Comparison of ENCODE assay signal across 1 cellular context in the genomic region with DNA sequence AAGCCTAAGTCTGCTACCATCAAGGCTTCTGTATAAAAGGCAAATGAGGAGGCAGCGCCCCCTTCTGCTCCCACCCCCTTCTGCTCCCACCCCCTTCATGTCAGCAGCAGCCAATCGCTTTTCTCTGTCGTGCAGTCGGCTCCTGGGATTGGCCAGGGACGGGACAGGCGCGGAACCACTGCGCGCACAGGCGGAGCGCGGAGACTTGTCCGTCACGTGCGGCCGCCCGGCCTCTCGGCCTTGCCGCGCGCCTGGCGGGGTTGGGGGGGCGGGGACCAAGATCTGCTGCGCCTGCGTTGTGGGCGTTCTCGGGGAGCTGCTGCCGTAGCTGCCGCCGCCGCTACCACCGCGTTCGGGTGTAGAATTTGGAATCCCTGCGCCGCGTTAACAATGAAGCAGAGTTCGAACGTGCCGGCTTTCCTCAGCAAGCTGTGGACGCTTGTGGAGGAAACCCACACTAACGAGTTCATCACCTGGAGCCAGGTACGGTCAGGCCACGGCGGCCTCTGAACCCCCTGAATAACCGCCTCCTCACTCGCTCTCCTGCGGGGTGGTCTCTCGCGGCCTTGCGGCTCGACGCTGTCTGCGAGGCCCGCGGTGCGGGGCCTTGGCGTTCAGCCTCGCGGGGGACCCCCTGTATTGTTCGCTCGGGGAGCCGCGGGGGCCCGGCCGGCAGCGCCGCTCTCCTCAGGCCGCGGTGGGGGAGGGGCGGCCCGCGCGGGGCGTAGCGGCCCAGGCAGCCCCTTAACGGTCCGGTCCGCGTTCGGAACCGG.
TF ChIP-seq lines count a peak whose summit lies in the region.

A gene with protein sequence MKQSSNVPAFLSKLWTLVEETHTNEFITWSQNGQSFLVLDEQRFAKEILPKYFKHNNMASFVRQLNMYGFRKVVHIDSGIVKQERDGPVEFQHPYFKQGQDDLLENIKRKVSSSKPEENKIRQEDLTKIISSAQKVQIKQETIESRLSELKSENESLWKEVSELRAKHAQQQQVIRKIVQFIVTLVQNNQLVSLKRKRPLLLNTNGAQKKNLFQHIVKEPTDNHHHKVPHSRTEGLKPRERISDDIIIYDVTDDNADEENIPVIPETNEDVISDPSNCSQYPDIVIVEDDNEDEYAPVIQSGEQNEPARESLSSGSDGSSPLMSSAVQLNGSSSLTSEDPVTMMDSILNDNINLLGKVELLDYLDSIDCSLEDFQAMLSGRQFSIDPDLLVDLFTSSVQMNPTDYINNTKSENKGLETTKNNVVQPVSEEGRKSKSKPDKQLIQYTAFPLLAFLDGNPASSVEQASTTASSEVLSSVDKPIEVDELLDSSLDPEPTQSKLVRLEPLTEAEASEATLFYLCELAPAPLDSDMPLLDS (plus strand): TSS at position 305 of the 773 bp plus-strand sequence. CDS start 86 bp downstream, at position 391.

TF ChIP-seq in K562, 482 proteins besides CTCF, POLR2A, EP300 and RAD21 (continued from another document and continues in another):
- TF ChIP-seq SIX5 (IDR thresholded peaks at IDR 0.05; ENCODE audit: borderline replicate concordance in 1 of 2, insufficient read depth in 1 of 2, low read depth in 1 of 2, low read length in 2 of 2) (no peak), HMG20A (CRISPR knock-in tag; conservative IDR thresholded peaks at IDR 0.05) (no peak), NFIX (CRISPR knock-in tag; IDR thresholded peaks at IDR 0.05; ENCODE audit: low read depth) (no peak), ZNF589 (CRISPR knock-in tag; IDR thresholded peaks at IDR 0.05; ENCODE audit: low read depth) (no peak), NFXL1 (CRISPR knock-in tag; IDR thresholded peaks at IDR 0.05) (no peak), ZC3H11A (IDR thresholded peaks at IDR 0.05; ENCODE audit: low read depth, low read length) (no peak), GABPB1 (CRISPR knock-in tag; IDR thresholded peaks at IDR 0.05) (no peak), SMAD2 (IDR thresholded peaks at IDR 0.05; ENCODE audit: low read depth, low read length) (no peak), SREBF2 (CRISPR knock-in tag; IDR thresholded peaks at IDR 0.05) (no peak), RBM34 (IDR thresholded peaks at IDR 0.05; ENCODE audit: borderline replicate concordance, insufficient read depth, low read length) (no peak), MTF1 (CRISPR knock-in tag; IDR thresholded peaks at IDR 0.05; ENCODE audit: borderline replicate concordance) (no peak), ZNF239 (CRISPR knock-in tag; IDR thresholded peaks at IDR 0.05) (no peak), CHCHD3 (CRISPR knock-in tag; IDR thresholded peaks at IDR 0.05) (no peak), TEAD4 (IDR thresholded peaks at IDR 0.05; ENCODE audit: low read length) (no peak), TEAD4 (CRISPR knock-in tag; IDR thresholded peaks at IDR 0.05; ENCODE audit: borderline replicate concordance) (no peak), ZNF232 (CRISPR knock-in tag; IDR thresholded peaks at IDR 0.05) (no peak), SAFB (IDR thresholded peaks at IDR 0.05; ENCODE audit: borderline replicate concordance, low read depth, low read length) (no peak), HEY1 (CRISPR knock-in tag; IDR thresholded peaks at IDR 0.05; ENCODE audit: borderline replicate concordance) (no peak), ZNF766 (CRISPR knock-in tag; conservative IDR thresholded peaks at IDR 0.05) (no peak), KAT7 (CRISPR knock-in tag; IDR thresholded peaks at IDR 0.05; ENCODE audit: borderline replicate concordance) (no peak), TEAD2 (tag; IDR thresholded peaks at IDR 0.05) (no peak), MAZ (CRISPR knock-in tag; conservative IDR thresholded peaks at IDR 0.05 in 1 of 2, IDR thresholded peaks at IDR 0.05 in 1 of 2) (peak; percentile 18 to 21; a peak in 1 of 4 replicates), ILK (tag; IDR thresholded peaks at IDR 0.05; ENCODE audit: borderline replicate concordance, low read depth) (no peak), JUNB (CRISPR knock-in tag; conservative IDR thresholded peaks at IDR 0.05) (no peak), BCL6 (CRISPR knock-in tag; IDR thresholded peaks at IDR 0.05) (no peak), DPF2 (IDR thresholded peaks at IDR 0.05) (no peak), SIN3A (IDR thresholded peaks at IDR 0.05; ENCODE audit: borderline replicate concordance in 2 of 2, control insufficient read depth in 1 of 2, low read depth in 2 of 2, low read length in 2 of 2) (no peak), STAT5B (CRISPR knock-in tag; IDR thresholded peaks at IDR 0.05) (no peak), JUN (IDR thresholded peaks at IDR 0.05; ENCODE audit: borderline replicate concordance, low read depth, low read length) (no peak; the same call in 1 of the 2 replicates), JUN (CRISPR knock-in tag; IDR thresholded peaks at IDR 0.05; ENCODE audit: borderline replicate concordance) (peak; percentile 85), FOXP1 (CRISPR knock-in tag; IDR thresholded peaks at IDR 0.05) (peak; percentile 92; the same call in 1 of the 2 replicates), CBX5 (IDR thresholded peaks at IDR 0.05; ENCODE audit: borderline replicate concordance, low read depth) (no peak), CEBPB (tag; IDR thresholded peaks at IDR 0.05) (no peak), TCF7L2 (IDR thresholded peaks at IDR 0.05; ENCODE audit: low read depth, low read length) (no peak), OTX1 (CRISPR knock-in tag; IDR thresholded peaks at IDR 0.05) (no peak), ZFX (CRISPR knock-in tag; IDR thresholded peaks at IDR 0.05) (peak; percentile 82), LEF1 (IDR thresholded peaks at IDR 0.05) (no peak), KDM1A (IDR thresholded peaks at IDR 0.05) (no peak), KLF13 (tag; IDR thresholded peaks at IDR 0.05; ENCODE audit: borderline replicate concordance, low read depth) (no peak), RBM14 (IDR thresholded peaks at IDR 0.05; ENCODE audit: borderline replicate concordance, insufficient read depth, low read depth, low read length) (no peak), MTA2 (IDR thresholded peaks at IDR 0.05; ENCODE audit: low read depth) (no peak)
- TF ChIP-seq, protein P1, sequence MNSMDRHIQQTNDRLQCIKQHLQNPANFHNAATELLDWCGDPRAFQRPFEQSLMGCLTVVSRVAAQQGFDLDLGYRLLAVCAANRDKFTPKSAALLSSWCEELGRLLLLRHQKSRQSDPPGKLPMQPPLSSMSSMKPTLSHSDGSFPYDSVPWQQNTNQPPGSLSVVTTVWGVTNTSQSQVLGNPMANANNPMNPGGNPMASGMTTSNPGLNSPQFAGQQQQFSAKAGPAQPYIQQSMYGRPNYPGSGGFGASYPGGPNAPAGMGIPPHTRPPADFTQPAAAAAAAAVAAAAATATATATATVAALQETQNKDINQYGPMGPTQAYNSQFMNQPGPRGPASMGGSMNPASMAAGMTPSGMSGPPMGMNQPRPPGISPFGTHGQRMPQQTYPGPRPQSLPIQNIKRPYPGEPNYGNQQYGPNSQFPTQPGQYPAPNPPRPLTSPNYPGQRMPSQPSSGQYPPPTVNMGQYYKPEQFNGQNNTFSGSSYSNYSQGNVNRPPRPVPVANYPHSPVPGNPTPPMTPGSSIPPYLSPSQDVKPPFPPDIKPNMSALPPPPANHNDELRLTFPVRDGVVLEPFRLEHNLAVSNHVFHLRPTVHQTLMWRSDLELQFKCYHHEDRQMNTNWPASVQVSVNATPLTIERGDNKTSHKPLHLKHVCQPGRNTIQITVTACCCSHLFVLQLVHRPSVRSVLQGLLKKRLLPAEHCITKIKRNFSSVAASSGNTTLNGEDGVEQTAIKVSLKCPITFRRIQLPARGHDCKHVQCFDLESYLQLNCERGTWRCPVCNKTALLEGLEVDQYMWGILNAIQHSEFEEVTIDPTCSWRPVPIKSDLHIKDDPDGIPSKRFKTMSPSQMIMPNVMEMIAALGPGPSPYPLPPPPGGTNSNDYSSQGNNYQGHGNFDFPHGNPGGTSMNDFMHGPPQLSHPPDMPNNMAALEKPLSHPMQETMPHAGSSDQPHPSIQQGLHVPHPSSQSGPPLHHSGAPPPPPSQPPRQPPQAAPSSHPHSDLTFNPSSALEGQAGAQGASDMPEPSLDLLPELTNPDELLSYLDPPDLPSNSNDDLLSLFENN (IDR thresholded peaks at IDR 0.05; ENCODE audit: low read depth in 2 of 2, low read length in 2 of 2) = 0 out of 4 replicates have a peak, but pooled peaks of 1 of the 2 experiments have one; percentile 48
- TF ChIP-seq, protein P2, sequence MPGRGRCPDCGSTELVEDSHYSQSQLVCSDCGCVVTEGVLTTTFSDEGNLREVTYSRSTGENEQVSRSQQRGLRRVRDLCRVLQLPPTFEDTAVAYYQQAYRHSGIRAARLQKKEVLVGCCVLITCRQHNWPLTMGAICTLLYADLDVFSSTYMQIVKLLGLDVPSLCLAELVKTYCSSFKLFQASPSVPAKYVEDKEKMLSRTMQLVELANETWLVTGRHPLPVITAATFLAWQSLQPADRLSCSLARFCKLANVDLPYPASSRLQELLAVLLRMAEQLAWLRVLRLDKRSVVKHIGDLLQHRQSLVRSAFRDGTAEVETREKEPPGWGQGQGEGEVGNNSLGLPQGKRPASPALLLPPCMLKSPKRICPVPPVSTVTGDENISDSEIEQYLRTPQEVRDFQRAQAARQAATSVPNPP (IDR thresholded peaks at IDR 0.05; ENCODE audit: borderline replicate concordance, insufficient read depth, insufficient read length) = no peak
- TF ChIP-seq, protein P3, sequence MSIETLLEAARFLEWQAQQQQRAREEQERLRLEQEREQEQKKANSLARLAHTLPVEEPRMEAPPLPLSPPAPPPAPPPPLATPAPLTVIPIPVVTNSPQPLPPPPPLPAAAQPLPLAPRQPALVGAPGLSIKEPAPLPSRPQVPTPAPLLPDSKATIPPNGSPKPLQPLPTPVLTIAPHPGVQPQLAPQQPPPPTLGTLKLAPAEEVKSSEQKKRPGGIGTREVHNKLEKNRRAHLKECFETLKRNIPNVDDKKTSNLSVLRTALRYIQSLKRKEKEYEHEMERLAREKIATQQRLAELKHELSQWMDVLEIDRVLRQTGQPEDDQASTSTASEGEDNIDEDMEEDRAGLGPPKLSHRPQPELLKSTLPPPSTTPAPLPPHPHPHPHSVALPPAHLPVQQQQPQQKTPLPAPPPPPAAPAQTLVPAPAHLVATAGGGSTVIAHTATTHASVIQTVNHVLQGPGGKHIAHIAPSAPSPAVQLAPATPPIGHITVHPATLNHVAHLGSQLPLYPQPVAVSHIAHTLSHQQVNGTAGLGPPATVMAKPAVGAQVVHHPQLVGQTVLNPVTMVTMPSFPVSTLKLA (conservative IDR thresholded peaks at IDR 0.05) = peak; percentile 75 to 81; a peak in 3 of 4 replicates
- TF ChIP-seq, protein P4, sequence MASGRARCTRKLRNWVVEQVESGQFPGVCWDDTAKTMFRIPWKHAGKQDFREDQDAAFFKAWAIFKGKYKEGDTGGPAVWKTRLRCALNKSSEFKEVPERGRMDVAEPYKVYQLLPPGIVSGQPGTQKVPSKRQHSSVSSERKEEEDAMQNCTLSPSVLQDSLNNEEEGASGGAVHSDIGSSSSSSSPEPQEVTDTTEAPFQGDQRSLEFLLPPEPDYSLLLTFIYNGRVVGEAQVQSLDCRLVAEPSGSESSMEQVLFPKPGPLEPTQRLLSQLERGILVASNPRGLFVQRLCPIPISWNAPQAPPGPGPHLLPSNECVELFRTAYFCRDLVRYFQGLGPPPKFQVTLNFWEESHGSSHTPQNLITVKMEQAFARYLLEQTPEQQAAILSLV (tag; IDR thresholded peaks at IDR 0.05) = no peak
- TF ChIP-seq, protein P5, sequence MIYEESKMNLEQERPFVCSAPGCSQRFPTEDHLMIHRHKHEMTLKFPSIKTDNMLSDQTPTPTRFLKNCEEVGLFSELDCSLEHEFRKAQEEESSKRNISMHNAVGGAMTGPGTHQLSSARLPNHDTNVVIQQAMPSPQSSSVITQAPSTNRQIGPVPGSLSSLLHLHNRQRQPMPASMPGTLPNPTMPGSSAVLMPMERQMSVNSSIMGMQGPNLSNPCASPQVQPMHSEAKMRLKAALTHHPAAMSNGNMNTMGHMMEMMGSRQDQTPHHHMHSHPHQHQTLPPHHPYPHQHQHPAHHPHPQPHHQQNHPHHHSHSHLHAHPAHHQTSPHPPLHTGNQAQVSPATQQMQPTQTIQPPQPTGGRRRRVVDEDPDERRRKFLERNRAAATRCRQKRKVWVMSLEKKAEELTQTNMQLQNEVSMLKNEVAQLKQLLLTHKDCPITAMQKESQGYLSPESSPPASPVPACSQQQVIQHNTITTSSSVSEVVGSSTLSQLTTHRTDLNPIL (CRISPR knock-in tag; IDR thresholded peaks at IDR 0.05) = no peak
- TF ChIP-seq, protein P6, sequence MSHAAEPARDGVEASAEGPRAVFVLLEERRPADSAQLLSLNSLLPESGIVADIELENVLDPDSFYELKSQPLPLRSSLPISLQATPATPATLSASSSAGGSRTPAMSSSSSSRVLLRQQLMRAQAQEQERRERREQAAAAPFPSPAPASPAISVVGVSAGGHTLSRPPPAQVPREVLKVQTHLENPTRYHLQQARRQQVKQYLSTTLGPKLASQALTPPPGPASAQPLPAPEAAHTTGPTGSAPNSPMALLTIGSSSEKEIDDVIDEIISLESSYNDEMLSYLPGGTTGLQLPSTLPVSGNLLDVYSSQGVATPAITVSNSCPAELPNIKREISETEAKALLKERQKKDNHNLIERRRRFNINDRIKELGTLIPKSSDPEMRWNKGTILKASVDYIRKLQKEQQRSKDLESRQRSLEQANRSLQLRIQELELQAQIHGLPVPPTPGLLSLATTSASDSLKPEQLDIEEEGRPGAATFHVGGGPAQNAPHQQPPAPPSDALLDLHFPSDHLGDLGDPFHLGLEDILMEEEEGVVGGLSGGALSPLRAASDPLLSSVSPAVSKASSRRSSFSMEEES (CRISPR knock-in tag; IDR thresholded peaks at IDR 0.05) = no peak
- TF ChIP-seq, protein P7, sequence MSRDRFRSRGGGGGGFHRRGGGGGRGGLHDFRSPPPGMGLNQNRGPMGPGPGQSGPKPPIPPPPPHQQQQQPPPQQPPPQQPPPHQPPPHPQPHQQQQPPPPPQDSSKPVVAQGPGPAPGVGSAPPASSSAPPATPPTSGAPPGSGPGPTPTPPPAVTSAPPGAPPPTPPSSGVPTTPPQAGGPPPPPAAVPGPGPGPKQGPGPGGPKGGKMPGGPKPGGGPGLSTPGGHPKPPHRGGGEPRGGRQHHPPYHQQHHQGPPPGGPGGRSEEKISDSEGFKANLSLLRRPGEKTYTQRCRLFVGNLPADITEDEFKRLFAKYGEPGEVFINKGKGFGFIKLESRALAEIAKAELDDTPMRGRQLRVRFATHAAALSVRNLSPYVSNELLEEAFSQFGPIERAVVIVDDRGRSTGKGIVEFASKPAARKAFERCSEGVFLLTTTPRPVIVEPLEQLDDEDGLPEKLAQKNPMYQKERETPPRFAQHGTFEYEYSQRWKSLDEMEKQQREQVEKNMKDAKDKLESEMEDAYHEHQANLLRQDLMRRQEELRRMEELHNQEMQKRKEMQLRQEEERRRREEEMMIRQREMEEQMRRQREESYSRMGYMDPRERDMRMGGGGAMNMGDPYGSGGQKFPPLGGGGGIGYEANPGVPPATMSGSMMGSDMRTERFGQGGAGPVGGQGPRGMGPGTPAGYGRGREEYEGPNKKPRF (IDR thresholded peaks at IDR 0.05; ENCODE audit: low read depth, low read length) = no peak
- TF ChIP-seq, protein P8, sequence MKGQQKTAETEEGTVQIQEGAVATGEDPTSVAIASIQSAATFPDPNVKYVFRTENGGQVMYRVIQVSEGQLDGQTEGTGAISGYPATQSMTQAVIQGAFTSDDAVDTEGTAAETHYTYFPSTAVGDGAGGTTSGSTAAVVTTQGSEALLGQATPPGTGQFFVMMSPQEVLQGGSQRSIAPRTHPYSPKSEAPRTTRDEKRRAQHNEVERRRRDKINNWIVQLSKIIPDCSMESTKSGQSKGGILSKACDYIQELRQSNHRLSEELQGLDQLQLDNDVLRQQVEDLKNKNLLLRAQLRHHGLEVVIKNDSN (CRISPR knock-in tag; IDR thresholded peaks at IDR 0.05) = peak; percentile 94
- TF ChIP-seq, protein P9, sequence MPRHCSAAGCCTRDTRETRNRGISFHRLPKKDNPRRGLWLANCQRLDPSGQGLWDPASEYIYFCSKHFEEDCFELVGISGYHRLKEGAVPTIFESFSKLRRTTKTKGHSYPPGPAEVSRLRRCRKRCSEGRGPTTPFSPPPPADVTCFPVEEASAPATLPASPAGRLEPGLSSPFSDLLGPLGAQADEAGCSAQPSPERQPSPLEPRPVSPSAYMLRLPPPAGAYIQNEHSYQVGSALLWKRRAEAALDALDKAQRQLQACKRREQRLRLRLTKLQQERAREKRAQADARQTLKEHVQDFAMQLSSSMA (CRISPR knock-in tag; IDR thresholded peaks at IDR 0.05) = no peak
